Comparison of ENCODE assay signal across 8 cellular contexts in the genomic region with DNA sequence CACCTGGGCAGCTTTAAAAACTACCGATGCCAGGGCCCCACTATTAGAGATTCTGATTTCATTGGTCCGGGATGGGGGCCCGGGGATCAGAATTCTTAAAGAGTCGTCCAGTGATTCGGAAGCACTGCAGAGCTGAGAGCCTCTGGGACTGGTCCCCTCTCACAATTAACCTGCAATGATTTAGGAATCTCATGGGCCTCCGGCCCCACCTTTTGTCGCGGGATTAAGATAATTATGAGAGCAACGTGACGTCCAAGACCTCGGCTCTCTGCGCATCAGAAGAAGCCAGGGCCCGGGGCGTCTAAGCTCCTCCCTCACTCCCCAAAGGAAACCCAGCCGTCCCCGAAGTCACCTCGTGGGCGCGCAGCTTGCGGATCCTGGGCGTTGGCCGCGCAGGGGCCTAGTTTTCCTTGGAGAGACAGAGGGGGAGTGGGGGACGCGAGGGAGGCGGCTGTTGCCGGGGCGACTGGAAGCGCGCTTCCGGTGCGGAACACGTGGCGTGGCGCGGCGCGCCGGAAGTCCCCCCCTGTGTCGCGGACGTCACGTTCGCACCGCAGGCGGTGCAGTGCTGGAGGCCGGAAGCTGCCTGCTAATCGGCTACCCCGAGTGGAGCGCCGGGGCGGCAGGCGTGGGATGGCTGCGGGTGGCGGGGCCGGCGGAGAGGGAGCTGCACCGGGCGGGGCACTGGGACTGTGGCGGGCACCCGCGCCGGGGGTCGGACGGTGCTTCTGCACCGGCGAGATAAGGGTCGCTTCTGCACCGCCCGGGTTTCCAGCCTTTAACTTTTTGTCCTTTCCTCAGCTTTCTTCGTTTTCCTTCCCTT. TPM values are rescaled to one million over a fixed set of nuclear protein-coding genes. Genes with fewer than 3 reads are reported as not detected.
DNase-seq lines count a peak whose midpoint lies in the region; ATAC-seq and TF ChIP-seq lines count a peak whose summit lies in the region.

A gene with protein sequence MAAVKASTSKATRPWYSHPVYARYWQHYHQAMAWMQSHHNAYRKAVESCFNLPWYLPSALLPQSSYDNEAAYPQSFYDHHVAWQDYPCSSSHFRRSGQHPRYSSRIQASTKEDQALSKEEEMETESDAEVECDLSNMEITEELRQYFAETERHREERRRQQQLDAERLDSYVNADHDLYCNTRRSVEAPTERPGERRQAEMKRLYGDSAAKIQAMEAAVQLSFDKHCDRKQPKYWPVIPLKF (minus strand): TSS at position 468 of the 823 bp plus-strand sequence. CDS start 8,414 bp downstream, outside the sequence.

- peaks cover 37% of the 10 kb centered on the region for H3K4me1 Mint-ChIP-seq in activated naive CD8-positive, alpha-beta T cell treated with anti-CD3 and anti-CD28 coated beads, Interleukin-2, amount 50 U/mL, for 24 hours

- peak within 1 kb of the TSS; percentile 94 for H3K4me3 Mint-ChIP-seq in activated naive CD8-positive, alpha-beta T cell treated with anti-CD3 and anti-CD28 coated beads, Interleukin-2, amount 50 U/mL, for 24 hours

- no peaks in the 10 kb centered on the region for H3K27me3 ChIP-seq in transverse colon

- H3K36me3 Mint-ChIP-seq in activated naive CD8-positive, alpha-beta T cell treated with anti-CD3 and anti-CD28 coated beads, Interleukin-2, amount 50 U/mL, for 24 hours (ENCODE audit: low read depth) = peaks cover 2% of the 10 kb centered on the region

- DNase-seq in GM10248 (ENCODE audit: extremely low spot score) (peak; percentile 80), NCI-H1105 (lab: John Stamatoyannopoulos, UW) (peak; percentile 92), SW480 (ENCODE audit: low spot score) (peak; percentile 84), cardiac septum (ENCODE audit: low spot score) (peak; percentile 93), pons (ENCODE audit: low spot score) (peak; percentile 66), transverse colon (peak; percentile 91)
- peak; percentile 80 for DNase-seq in activated naive CD8-positive, alpha-beta T cell treated with anti-CD3 and anti-CD28 coated beads, Interleukin-2, amount 50 U/mL, for 24 hours

- no peaks in the 10 kb centered on the region for H3K9me3 ChIP-seq in transverse colon

- H3K27me3 Mint-ChIP-seq in activated naive CD8-positive, alpha-beta T cell treated with anti-CD3 and anti-CD28 coated beads, Interleukin-2, amount 50 U/mL, for 24 hours = no peaks in the 10 kb centered on the region

- in situ Hi-C loops in transverse colon (cut with MboI; ENCODE audit: low pct_ligation_motif_present in 1 of 4, low pct_unique_long_range_greater_than_20kb in 1 of 4, low sequenced_read_pairs in 3 of 4) = loop anchor here (5.0 to 25.0 kb wide), 12 partner anchors 267 to 1208 kb away; partner anchors contain the start of genes TCEANC (in 3 of the 4), OFD1 (in 1 of the 4), TLR8 (in 1 of the 4) and TRAPPC2 (in 1 of the 4)

- H3K4me1 ChIP-seq in transverse colon = peaks cover 0 to 11% (median 2%) of the 10 kb centered on the region in 4 donors

- peak within 1 kb of the TSS; percentile 85 to 92 (median 88) for H3K27ac ChIP-seq in transverse colon

- TF ChIP-seq EP300 in transverse colon (IDR thresholded peaks at IDR 0.05; ENCODE audit: low read depth) = no peak

- WGBS in transverse colon (ENCODE audit: low coverage in 1 of 2), 2 donors = 21% methylated on average over 58 of the region's 71 CpGs; no CpG with 5 or more reads in 1 of the 2 donors

- peak; percentile 83 for TF ChIP-seq POLR2A in transverse colon (IDR thresholded peaks at IDR 0.05)

- ATAC-seq in HG02610 (IDR thresholded peaks at IDR 0.05; ENCODE audit: unreplicated experiment) = peak; percentile 77
- ATAC-seq in activated naive CD8-positive, alpha-beta T cell treated with anti-CD3 and anti-CD28 coated beads, Interleukin-2, amount 50 U/mL, for 24 hours = peak; percentile 91

- intact Hi-C loops in cardiac septum (cut with DNase I) (loop anchor here (2.0 to 5.0 kb wide), 2 partner anchors 377 to 1082 kb away; partner anchors contain the start of gene TCEANC), transverse colon (cut with DNase I; ENCODE audit: low total_unique reads) (loop anchor here (5.0 to 10.0 kb wide), 3 partner anchors 275 to 522 kb away; no protein-coding TSS in a partner anchor)

- no peak for TF ChIP-seq CTCF in GM10248 (IDR thresholded peaks at IDR 0.05; ENCODE audit: control extremely low read depth, extremely low read depth, low read depth, missing control alignments)
- no peak for TF ChIP-seq CTCF in transverse colon (IDR thresholded peaks at IDR 0.05)

- no peaks in the 10 kb centered on the region for H3K9me3 Mint-ChIP-seq in activated naive CD8-positive, alpha-beta T cell treated with anti-CD3 and anti-CD28 coated beads, Interleukin-2, amount 50 U/mL, for 24 hours

- peak within 1 kb of the TSS; percentile 98 for H3K27ac Mint-ChIP-seq in activated naive CD8-positive, alpha-beta T cell treated with anti-CD3 and anti-CD28 coated beads, Interleukin-2, amount 50 U/mL, for 24 hours

- POLR2A ChIA-PET in GM10248 (lab: Yijun Ruan, JAX) = no interaction called here

- H3K36me3 ChIP-seq in transverse colon = no peaks in the 10 kb centered on the region

- CTCF ChIA-PET in GM10248 (lab: Yijun Ruan, JAX) = interaction anchor here (0.9 to 2.1 kb wide), 8 partner anchors 10 to 1320 kb away, joined by 3 to 9 read pairs (median 4); no protein-coding TSS in a partner anchor

- peak within 1 kb of the TSS; percentile 29 to 77 (median 64) for H3K4me3 ChIP-seq in transverse colon

RNA-seq across cellular contexts. Expression of the gene that starts here (rescaled TPM):
- total RNA-seq in cardiac septum = 17.8 TPM
- 10 to 100 TPM in 3 of 4 donors, 1 to 10 TPM in 1; 8.6 to 22.1 (median 12.6) TPM for total RNA-seq in transverse colon

Comparison
In these comparisons a context has a peak if more than half of its experiments do, and no peak if none do; other contexts are left out.
1. Peak in every context shown above with its lines: DNase-seq, ATAC-seq, H3K4me3 ChIP-seq and H3K27ac ChIP-seq.